ENCODE assay signal across 21 cellular contexts in genomic region chr12:65845751-65846537, GRCh38. TPM values are rescaled to one million over a fixed set of nuclear protein-coding genes. Genes with fewer than 3 reads are reported as not detected.
DNase-seq lines count a peak whose midpoint lies in the region; ATAC-seq and TF ChIP-seq lines count a peak whose summit lies in the region.
"Had no signal": no experiment of that assay in that cellular context is flagged by ENCODE, and none has a peak within 500 bp of the region (broad histone marks: within the 10 kb centered on the region; RNA-seq: fewer than 3 reads in every experiment).

No MANE protein-coding gene starts in this region.

- H3K4me3 Mint-ChIP-seq in glutamatergic neuron (ENCODE audit: unreplicated experiment) = no peak overlapping the region
- H3K4me3 Mint-ChIP-seq: activated CD4-positive, alpha-beta memory T cell treated with anti-CD3 and anti-CD28 coated beads, Interleukin-2, amount 10 ng/mL, durations not matched to agents 7 days and 5 days; activated naive CD4-positive, alpha-beta T cell treated with anti-CD3 and anti-CD28 coated beads for 36 hours had no signal

- POLR2A ChIA-PET in HCT116 (lab: Charles Lee) = no interaction called here

- BruUV-seq in HCT116 (replicated peaks; lab: Mats Ljungman, UMichigan) = TSS peak; percentile 1

- H3K27me3 Mint-ChIP-seq in glutamatergic neuron (ENCODE audit: unreplicated experiment) = no peaks in the 10 kb centered on the region
- H3K27me3 Mint-ChIP-seq: activated CD4-positive, alpha-beta memory T cell treated with anti-CD3 and anti-CD28 coated beads, Interleukin-2, amount 10 ng/mL, durations not matched to agents 7 days and 5 days had no signal

- H3K9me3 Mint-ChIP-seq in glutamatergic neuron (ENCODE audit: unreplicated experiment) = no peaks in the 10 kb centered on the region
- H3K9me3 Mint-ChIP-seq: activated CD4-positive, alpha-beta memory T cell treated with anti-CD3 and anti-CD28 coated beads, Interleukin-2, amount 10 ng/mL, durations not matched to agents 7 days and 5 days; activated naive CD4-positive, alpha-beta T cell treated with anti-CD3 and anti-CD28 coated beads for 36 hours had no signal

- no peak for TF ChIP-seq POLR2A in HCT116 (IDR thresholded peaks at IDR 0.05; ENCODE audit: borderline replicate concordance, extremely low read depth, insufficient read depth, insufficient read length)

- peaks cover 67% of the 10 kb centered on the region; the same call in 1 of the 2 replicates for H4K20me1 ChIP-seq in HCT116 (ENCODE audit: insufficient read depth)

- H3K4me2 ChIP-seq in HCT116 (ENCODE audit: low read length) = no peak overlapping the region

- H3K27ac ChIP-seq in HCT116 (ENCODE audit: low read depth, low read length) (peak overlapping the region; percentile 100; the same call in 1 of the 2 replicates), WERI-Rb-1 (peak overlapping the region; percentile 57)
- H3K27ac ChIP-seq: ascending aorta, left ventricle myocardium inferior, vagina, VCaP had no signal

- H3K4me3 ChIP-seq in HCT116 (replicated peaks in 1 of 2; ENCODE audit: low read depth in 1 of 2, low read length in 2 of 2) (no peak overlapping the region), WERI-Rb-1 (ENCODE audit: low read depth, low read length) (no peak overlapping the region), retinal pigment epithelial cell (ENCODE audit: low read length) (no peak overlapping the region)
- H3K4me3 ChIP-seq: ascending aorta, left ventricle myocardium inferior, vagina had no signal

- RAD21 ChIA-PET in HCT116 (lab: Charles Lee; ENCODE audit: low non-redundant PET in 1 of 2, low total read pairs in 2 of 2, uncharacterized antibody in 2 of 2, unreplicated experiment in 2 of 2) = no interaction called here

- TF ChIP-seq CTCF in HCT116 (IDR thresholded peaks at IDR 0.05 in 2 of 3, conservative IDR thresholded peaks at IDR 0.05 in 1 of 3; ENCODE audit: borderline replicate concordance in 1 of 3, insufficient read depth in 1 of 3, low read depth in 2 of 3, low read length in 2 of 3) (peak in 2 of 3 experiments; percentile 18 to 33; a peak in 2 of 6 replicates), WERI-Rb-1 (IDR thresholded peaks at IDR 0.05; ENCODE audit: low read depth, low read length) (peak; percentile 1; the same call in 1 of the 2 replicates), glutamatergic neuron (IDR thresholded peaks at IDR 0.05; ENCODE audit: partially characterized antibody, unreplicated experiment) (no peak), retinal pigment epithelial cell (conservative IDR thresholded peaks at IDR 0.05; ENCODE audit: low read depth, low read length) (peak; percentile 5)

- no peaks in the 10 kb centered on the region for H3K9me2 ChIP-seq in HCT116 (ENCODE audit: insufficient read depth)

- peak overlapping the region; percentile 53 for H3K27ac Mint-ChIP-seq in glutamatergic neuron (ENCODE audit: unreplicated experiment)
- H3K27ac Mint-ChIP-seq: activated CD4-positive, alpha-beta memory T cell treated with anti-CD3 and anti-CD28 coated beads, Interleukin-2, amount 10 ng/mL, durations not matched to agents 7 days and 5 days; activated naive CD4-positive, alpha-beta T cell treated with anti-CD3 and anti-CD28 coated beads for 36 hours had no signal

- TF ChIP-seq RAD21 in HCT116 (IDR thresholded peaks at IDR 0.05; ENCODE audit: low read depth) = no peak

- CTCF ChIA-PET in HCT116 (lab: Charles Lee) = no interaction called here

- ATAC-seq in HCT116 (peak; percentile 37), HG03442 (IDR thresholded peaks at IDR 0.05; ENCODE audit: unreplicated experiment) (no peak)

- H2AFZ ChIP-seq in HCT116 (ENCODE audit: low read depth, low read length, poor library complexity, severe bottlenecking) = no peak overlapping the region

- DNase-seq in HCT116 (ENCODE audit: low read depth, low spot score) (no peak), WERI-Rb-1 (peak; percentile 58), glutamatergic neuron (peak; percentile 53), retinal pigment epithelial cell (ENCODE audit: low read depth) (no peak), DMS79 (lab: John Stamatoyannopoulos, UW) (no peak), NAMALWA (ENCODE audit: low spot score) (no peak)
- DNase-seq: activated CD4-positive, alpha-beta memory T cell treated with anti-CD3 and anti-CD28 coated beads, Interleukin-2, amount 10 ng/mL, durations not matched to agents 7 days and 5 days; activated naive CD4-positive, alpha-beta T cell treated with anti-CD3 and anti-CD28 coated beads for 36 hours; activated T-cell treated with anti-CD3 and anti-CD28 coated beads, Interleukin-2, amount 50 U/mL, for 1 hour; AML-193; left ventricle myocardium inferior; NCI-H1930; NCI-H446; NK-92 treated with Interleukin-12 subunit alpha and Interleukin-12 subunit beta, amount 100 ng/mL, for 24 hours; SHP77; stimulated activated CD4-positive, alpha-beta T cell treated with anti-CD3 and anti-CD28 coated beads, Interleukin-4, amount 100 ng/mL, for 1 hour had no signal

- H3K9me3 ChIP-seq in HCT116 (ENCODE audit: control insufficient read depth in 1 of 2, insufficient read depth in 1 of 2, low read depth in 1 of 2, low read length in 2 of 2) (no peaks in the 10 kb centered on the region), WERI-Rb-1 (ENCODE audit: severe bottlenecking) (no peaks in the 10 kb centered on the region)
- H3K9me3 ChIP-seq: ascending aorta, left ventricle myocardium inferior, vagina had no signal

- H3K36me3 Mint-ChIP-seq in glutamatergic neuron (ENCODE audit: unreplicated experiment) = no peaks in the 10 kb centered on the region

- peaks cover 99% of the 10 kb centered on the region for H3K79me2 ChIP-seq in HCT116 (ENCODE audit: insufficient read depth, low read length)

- intact Hi-C loops in HCT116 (cut with micrococcal nuclease) = no loop called here

- peaks cover 4% of the 10 kb centered on the region for H3K4me1 Mint-ChIP-seq in glutamatergic neuron (ENCODE audit: low read depth, unreplicated experiment)
- H3K4me1 Mint-ChIP-seq: activated CD4-positive, alpha-beta memory T cell treated with anti-CD3 and anti-CD28 coated beads, Interleukin-2, amount 10 ng/mL, durations not matched to agents 7 days and 5 days had no signal

- peaks cover 38 to 79% of the 10 kb centered on the region in 2 experiments for H3K4me1 ChIP-seq in HCT116 (ENCODE audit: control insufficient read depth in 1 of 2, insufficient read depth in 2 of 2, low read length in 2 of 2)
- H3K4me1 ChIP-seq: ascending aorta, left ventricle myocardium inferior, vagina had no signal

- no peaks in the 10 kb centered on the region for H3K27me3 ChIP-seq in HCT116 (ENCODE audit: insufficient read depth, low read length)
- no peaks in the 10 kb centered on the region for H3K27me3 ChIP-seq in WERI-Rb-1 (ENCODE audit: insufficient read depth, low read depth, severe bottlenecking)
- H3K27me3 ChIP-seq: ascending aorta, vagina had no signal

- H3K9ac ChIP-seq in HCT116 (ENCODE audit: low read length) = no peak overlapping the region

- H3K36me3 ChIP-seq in HCT116 (ENCODE audit: control insufficient read depth in 1 of 2, insufficient read depth in 2 of 2, low read length in 2 of 2) (peaks cover 47 to 78% of the 10 kb centered on the region in 2 experiments), WERI-Rb-1 (peaks cover 19% of the 10 kb centered on the region)
- H3K36me3 ChIP-seq: ascending aorta, left ventricle myocardium inferior, vagina had no signal

TF ChIP-seq in HCT116, 20 proteins besides CTCF, POLR2A, EP300 and RAD21:
- TF ChIP-seq JUND (IDR thresholded peaks at IDR 0.05) (0 out of 2 replicates have a peak, but pooled peaks have one; percentile 8), FOSL1 (IDR thresholded peaks at IDR 0.05; ENCODE audit: low read depth) (0 out of 2 replicates have a peak, but pooled peaks have one; percentile 11), ZNF274 (IDR thresholded peaks at IDR 0.05; ENCODE audit: low read depth, low read length) (no peak)

RNA-seq across cellular contexts. Expression of gene HMGA2, which starts 21.7 kb away (rescaled TPM):
- total RNA-seq in HCT116 (2021; ENCODE audit: unreplicated experiment) (215 TPM), glutamatergic neuron (ENCODE audit: unreplicated experiment) (3.9 TPM)
- polyA plus RNA-seq in HCT116 (2012) = 53.9 and 72.1 TPM in 2 replicates
- total RNA-seq: activated CD4-positive, alpha-beta memory T cell treated with anti-CD3 and anti-CD28 coated beads, Interleukin-2, amount 10 ng/mL, durations not matched to agents 7 days and 5 days; activated naive CD4-positive, alpha-beta T cell treated with anti-CD3 and anti-CD28 coated beads for 36 hours; ascending aorta; left ventricle myocardium inferior; T-helper 1 cell treated with Interleukin-12 subunit alpha and Interleukin-12 subunit beta and Interleukin-4 antibody, amounts not matched to agents 30 ng/mL and 1 ng/mL, for 36 hours had no signal

Comparison
In these comparisons a context has a peak if more than half of its experiments do, and no peak if none do; other contexts are left out.
1. DNase-seq: peak in WERI-Rb-1 (single experiment) and glutamatergic neuron (single experiment); none in HCT116 (single experiment), retinal pigment epithelial cell (single experiment), DMS79 (single experiment) and NAMALWA (single experiment).
2. RNA of gene HMGA2, which starts 21.7 kb away (total RNA-seq): 215 TPM in HCT116 (single experiment); 3.9 TPM in glutamatergic neuron (single experiment); every median in the first group is over 10 times any median in the second.